ENCODE assay signal across 28 cellular contexts in the genomic region with DNA sequence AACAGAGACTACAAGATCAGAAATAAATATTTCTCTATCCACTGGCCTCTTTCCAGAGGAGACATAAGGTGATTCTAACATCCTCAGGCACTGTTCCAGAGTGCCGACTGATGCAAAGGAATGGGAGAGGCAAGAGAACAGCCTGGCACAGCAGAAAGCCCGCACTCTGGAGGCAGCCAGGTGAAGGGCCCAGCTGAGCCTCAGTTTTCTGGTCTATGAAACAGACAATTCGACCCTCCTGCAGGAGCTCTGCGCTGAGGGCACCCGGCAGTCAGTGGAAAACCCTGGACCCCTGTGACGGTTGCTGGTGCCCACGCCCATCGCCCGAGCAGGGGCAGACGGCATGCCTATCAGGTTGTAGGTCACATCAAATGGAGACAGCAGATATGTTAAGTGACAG.
DNase-seq lines count a peak whose midpoint lies in the region; ATAC-seq and TF ChIP-seq lines count a peak whose summit lies in the region.
"Had no signal": no experiment of that assay in that cellular context is flagged by ENCODE, and none has a peak within 500 bp of the region (broad histone marks: within the 10 kb centered on the region; RNA-seq: fewer than 3 reads in every experiment).

No MANE protein-coding gene starts in this region.

- peaks cover 18% of the 10 kb centered on the region for H3K4me1 ChIP-seq in left ventricle myocardium inferior

- H3K27me3 Mint-ChIP-seq in activated T-cell treated with anti-CD3 and anti-CD28 coated beads, Interleukin-2, amount 50 U/mL, for 72 hours (ENCODE audit: low read depth): no peaks in the 10 kb centered on the region
- H3K27me3 Mint-ChIP-seq: naive thymus-derived CD4-positive, alpha-beta T cell; stimulated activated naive CD8-positive, alpha-beta T cell treated with anti-CD3 and anti-CD28 coated beads, Interleukin-15, Interleukin-2, amounts not matched to agents 100 ng/mL and 50 ng/mL, for 24 hours had no signal

- ATAC-seq in left ventricle myocardium superior (no peak), HG02571 (IDR thresholded peaks at IDR 0.05; ENCODE audit: unreplicated experiment) (no peak)
- no peak for ATAC-seq in activated T-cell treated with anti-CD3 and anti-CD28 coated beads, Interleukin-2, amount 50 U/mL, for 72 hours (replicated peaks in 1 of 2)
- ATAC-seq: left lung; naive thymus-derived CD4-positive, alpha-beta T cell had no signal

- TF ChIP-seq CTCF in left ventricle myocardium inferior (IDR thresholded peaks at IDR 0.05; ENCODE audit: borderline replicate concordance): no peak

- DNase-seq in left ventricle myocardium superior (peak; percentile 21), left ventricle myocardium inferior (no peak), NCI-H69 (lab: John Stamatoyannopoulos, UW) (peak; percentile 53), islet precursor cell (peak; percentile 45), GM19240 (ENCODE audit: insufficient read length, low spot score) (no peak)
- no peak for DNase-seq in activated T-cell treated with anti-CD3 and anti-CD28 coated beads, Interleukin-2, amount 50 U/mL, for 72 hours
- DNase-seq: activated CD4-positive, alpha-beta T cell treated with anti-CD3 and anti-CD28 coated beads, Interleukin-2, amount 50 U/mL, for 1 hour; activated naive CD4-positive, alpha-beta T cell treated with anti-CD3 and anti-CD28 coated beads, Interleukin-2, amount 50 U/mL, for 16 hours; amniotic stem cell; effector memory CD4-positive, alpha-beta T cell; EL; esophagus squamous epithelium; foreskin melanocyte; hippocampal formation; immature natural killer cell; midbrain; MV-4-11; naive thymus-derived CD4-positive, alpha-beta T cell; NCI-H146; NCI-H524 treated with DMSO at 0.1 percent for 48 hours; SHP77; stimulated activated CD4-positive, alpha-beta T cell treated with anti-CD3 and anti-CD28 coated beads, Interleukin-15, amount 100 ng/mL, for 24 hours; T-helper 9 cell; thyroid gland; WERI-Rb-1 had no signal

- no peak overlapping the region for H3K27ac ChIP-seq in left ventricle myocardium inferior (replicated peaks)
- H3K27ac ChIP-seq: left lung, thyroid gland, WERI-Rb-1 had no signal

- no peak overlapping the region for H3K4me3 ChIP-seq in left ventricle myocardium inferior
- H3K4me3 ChIP-seq: esophagus squamous epithelium, left lung, thyroid gland had no signal

- peaks cover 9% of the 10 kb centered on the region for H3K36me3 ChIP-seq in left ventricle myocardium inferior
- H3K36me3 ChIP-seq: esophagus squamous epithelium, thyroid gland had no signal

- peaks cover 4% of the 10 kb centered on the region for H3K4me1 Mint-ChIP-seq in activated T-cell treated with anti-CD3 and anti-CD28 coated beads, Interleukin-2, amount 50 U/mL, for 72 hours (ENCODE audit: low read depth)

- H3K27me3 ChIP-seq in left ventricle myocardium inferior (ENCODE audit: low read depth): no peaks in the 10 kb centered on the region
- H3K27me3 ChIP-seq: esophagus squamous epithelium, left lung, thyroid gland had no signal

- intact Hi-C loops in left ventricle myocardium superior (cut with micrococcal nuclease): no loop called here
- intact Hi-C loops in left ventricle myocardium inferior (cut with micrococcal nuclease): no loop called here

- H3K27ac Mint-ChIP-seq in activated T-cell treated with anti-CD3 and anti-CD28 coated beads, Interleukin-2, amount 50 U/mL, for 72 hours: no peak overlapping the region
- H3K27ac Mint-ChIP-seq: immature natural killer cell; stimulated activated naive CD8-positive, alpha-beta T cell treated with anti-CD3 and anti-CD28 coated beads, Interleukin-15, Interleukin-2, amounts not matched to agents 100 ng/mL and 50 ng/mL, for 24 hours had no signal

- H3K9me3 Mint-ChIP-seq in activated T-cell treated with anti-CD3 and anti-CD28 coated beads, Interleukin-2, amount 50 U/mL, for 72 hours: no peaks in the 10 kb centered on the region
- H3K9me3 Mint-ChIP-seq: immature natural killer cell; naive thymus-derived CD4-positive, alpha-beta T cell; stimulated activated naive CD8-positive, alpha-beta T cell treated with anti-CD3 and anti-CD28 coated beads, Interleukin-15, Interleukin-2, amounts not matched to agents 100 ng/mL and 50 ng/mL, for 24 hours had no signal

- H3K4me3 Mint-ChIP-seq in activated T-cell treated with anti-CD3 and anti-CD28 coated beads, Interleukin-2, amount 50 U/mL, for 72 hours: no peak overlapping the region
- H3K4me3 Mint-ChIP-seq: immature natural killer cell; naive thymus-derived CD4-positive, alpha-beta T cell; stimulated activated naive CD8-positive, alpha-beta T cell treated with anti-CD3 and anti-CD28 coated beads, Interleukin-15, Interleukin-2, amounts not matched to agents 100 ng/mL and 50 ng/mL, for 24 hours had no signal

- H3K36me3 Mint-ChIP-seq in activated T-cell treated with anti-CD3 and anti-CD28 coated beads, Interleukin-2, amount 50 U/mL, for 72 hours (ENCODE audit: insufficient read depth in 2 of 2): peaks cover 0 to 1% of the 10 kb centered on the region in 2 donors

- H3K9me3 ChIP-seq in left ventricle myocardium inferior (replicated peaks): no peaks in the 10 kb centered on the region
- H3K9me3 ChIP-seq: esophagus squamous epithelium, left lung, thyroid gland had no signal

Comparison
In these comparisons a context has a peak if more than half of its experiments do, and no peak if none do; other contexts are left out.
1. DNase-seq: peak in left ventricle myocardium superior (single experiment), NCI-H69 (single experiment) and islet precursor cell (single experiment); none in left ventricle myocardium inferior (single experiment), activated T-cell treated with anti-CD3 and anti-CD28 coated beads, Interleukin-2, amount 50 U/mL, for 72 hours (0 of 2) and GM19240 (single experiment).